8 cellular contexts compared by ENCODE assay signal in the genomic region with DNA sequence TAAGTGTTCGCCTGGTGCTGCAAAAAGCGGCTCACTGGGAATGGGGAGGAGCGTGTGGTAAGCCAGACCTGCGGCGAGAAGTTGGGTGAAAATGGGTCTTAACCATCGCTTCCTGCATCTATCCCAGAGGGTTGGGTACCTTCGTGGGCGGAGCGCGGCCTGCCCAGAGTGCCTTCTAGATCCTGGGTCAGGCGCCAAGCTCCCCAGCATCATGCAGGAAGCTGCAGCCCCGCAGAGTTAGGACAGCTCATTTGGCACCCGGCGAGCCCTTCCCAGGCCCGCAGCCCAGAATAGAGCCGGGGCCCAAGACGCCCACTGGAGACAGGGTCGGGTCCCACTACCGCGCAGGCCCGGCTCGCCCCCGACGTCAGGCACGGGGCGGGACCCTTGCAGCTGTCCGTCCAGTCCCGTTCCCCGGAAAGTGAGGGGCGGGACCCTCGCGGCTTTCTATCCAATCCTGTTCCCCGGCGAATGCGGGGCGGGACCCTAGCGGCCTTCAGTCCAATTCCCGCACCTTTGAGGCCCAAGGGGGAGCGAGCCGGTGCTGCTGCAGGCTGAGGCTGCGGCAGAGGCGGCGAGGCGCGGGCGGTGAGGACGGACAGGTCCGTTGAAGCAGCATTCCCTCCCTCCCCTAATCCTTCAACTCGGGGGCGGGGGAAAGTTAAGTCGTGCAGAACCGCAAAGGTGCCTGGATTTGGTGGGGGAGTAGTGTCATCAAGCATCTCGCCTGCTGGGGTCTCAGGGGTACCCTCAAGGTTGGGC.
DNase-seq lines count a peak whose midpoint lies in the region; ATAC-seq and TF ChIP-seq lines count a peak whose summit lies in the region.

Gene CROT, plus strand, starts transcription at position 499 of the 762 bp plus-strand sequence. CDS start 3,405 bp downstream, outside the sequence.

- DNase-seq in AML-193 (lab: John Stamatoyannopoulos, UW) (peak; percentile 79 to 86), NCI-H446 treated with DMSO at 0.1 percent for 48 hours (lab: John Stamatoyannopoulos, UW) (peak; percentile 80), choroid plexus epithelial cell (ENCODE audit: low read depth) (peak; percentile 94), kidney glomerular epithelial cell (lab: John Stamatoyannopoulos, UW) (peak; percentile 89)
- peak; percentile 90 to 93 for DNase-seq in activated CD4-positive, alpha-beta T cell treated with anti-CD3 and anti-CD28 coated beads for 24 hours (ENCODE audit: low read depth in 2 of 2)
- peak; percentile 84 to 93 for DNase-seq in stimulated activated CD4-positive, alpha-beta T cell treated with anti-CD3 and anti-CD28 coated beads, Interleukin-15, amount 100 ng/mL, for 48 hours (ENCODE audit: low read depth in 2 of 2)

- ATAC-seq in GM19043 (IDR thresholded peaks at IDR 0.05; ENCODE audit: low read depth, unreplicated experiment) = peak; percentile 96
- peak; percentile 95 for ATAC-seq in HG03378 (IDR thresholded peaks at IDR 0.05; ENCODE audit: unreplicated experiment)

- TF ChIP-seq CTCF in choroid plexus epithelial cell (conservative IDR thresholded peaks at IDR 0.05; ENCODE audit: low read depth, low read length) = no peak

- H3K4me3 ChIP-seq in choroid plexus epithelial cell (ENCODE audit: low read depth, low read length) = peak within 1 kb of the TSS; percentile 79

Comparison
In these comparisons a context has a peak if more than half of its experiments do, and no peak if none do; other contexts are left out.
1. Peak in every context shown above with its lines: DNase-seq, ATAC-seq and H3K4me3 ChIP-seq.